In the genomic region with DNA sequence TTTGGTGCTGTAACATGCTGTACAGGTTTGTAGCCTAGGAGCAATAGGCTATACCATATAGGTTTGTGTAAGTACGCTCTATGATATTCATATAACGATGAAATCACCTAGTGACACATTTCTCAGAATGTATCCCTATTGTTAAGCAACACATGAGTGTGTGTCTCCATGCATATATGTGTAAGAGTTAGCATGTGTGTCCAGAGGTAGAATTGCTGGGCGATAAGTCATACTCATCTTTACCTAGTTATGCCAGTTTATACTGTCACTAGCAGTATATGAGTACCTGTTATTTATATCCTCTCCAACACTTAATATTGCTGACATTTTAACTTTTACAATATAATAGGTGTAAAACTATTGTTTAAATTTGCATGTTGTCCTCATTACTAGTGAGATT, we compare ENCODE assay signal across 7 cellular contexts. TPM values are rescaled to one million over a fixed set of nuclear protein-coding genes. Genes with fewer than 3 reads are reported as not detected.
DNase-seq lines count a peak whose midpoint lies in the region; ATAC-seq, FAIRE-seq and TF ChIP-seq lines count a peak whose summit lies in the region.
"Not testable (repeated sequence)": the region's sequence is repeated elsewhere in the genome, so short reads cannot be mapped to it uniquely, and the experiment has no call there.

No MANE protein-coding gene starts in this region.

- not testable (repeated sequence) for H3K36me3 Mint-ChIP-seq in activated CD4-positive, alpha-beta T cell treated with anti-CD3 and anti-CD28 coated beads for 36 hours (ENCODE audit: low read depth); activated T-helper 17 cell treated with anti-CD3 and anti-CD28 coated beads, Interleukin-2, amount 50 U/mL, for 72 hours (ENCODE audit: low read depth)

- POLR2A ChIA-PET in activated CD4-positive, alpha-beta T cell treated with anti-CD3 and anti-CD28 coated beads for 36 hours (lab: Charles Lee), result not testable (repeated sequence)

- not testable (repeated sequence) for H3K4me1 ChIP-seq in keratinocyte (ENCODE audit: control insufficient read depth, extremely low read depth, insufficient read depth, low read length)

- H3K27me3 Mint-ChIP-seq in activated CD4-positive, alpha-beta T cell treated with anti-CD3 and anti-CD28 coated beads for 36 hours; activated T-helper 17 cell treated with anti-CD3 and anti-CD28 coated beads, Interleukin-2, amount 50 U/mL, for 72 hours; stimulated activated naive CD8-positive, alpha-beta T cell treated with anti-CD3 and anti-CD28 coated beads, Interleukin-15, amount 100 ng/mL, for 72 hours: not testable (repeated sequence)

- not testable (repeated sequence) for H3K27ac ChIP-seq in keratinocyte (ENCODE audit: control insufficient read depth, insufficient read depth, low read length)

- not testable (repeated sequence) for H3K9me3 ChIP-seq in keratinocyte (ENCODE audit: control insufficient read depth, low read depth, low read length)

- not testable (repeated sequence) for H3K9me1 ChIP-seq in keratinocyte (ENCODE audit: control insufficient read depth, extremely low read depth, insufficient read depth, low read length)

- peak; percentile 34 for ATAC-seq in activated CD4-positive, alpha-beta T cell treated with anti-CD3 and anti-CD28 coated beads for 36 hours
- peak; percentile 57 for ATAC-seq in activated T-helper 17 cell treated with anti-CD3 and anti-CD28 coated beads, Interleukin-2, amount 50 U/mL, for 72 hours (replicated peaks)
- peak; percentile 41 for ATAC-seq in stimulated activated naive CD8-positive, alpha-beta T cell treated with anti-CD3 and anti-CD28 coated beads, Interleukin-15, amount 100 ng/mL, for 72 hours

- CTCF ChIA-PET in activated CD4-positive, alpha-beta T cell treated with anti-CD3 and anti-CD28 coated beads for 36 hours (lab: Charles Lee), result not testable (repeated sequence)

- not testable (repeated sequence) for TF ChIP-seq CTCF in bronchial epithelial cell (IDR thresholded peaks at IDR 0.05; ENCODE audit: insufficient read depth, low read length, severe bottlenecking); keratinocyte (optimal IDR thresholded peaks at IDR 0.05 in 1 of 3, IDR thresholded peaks at IDR 0.05 in 1 of 3, conservative IDR thresholded peaks at IDR 0.05 in 1 of 3; ENCODE audit: extremely low read depth in 1 of 3, insufficient read depth in 2 of 3, low read length in 3 of 3)

- not testable (repeated sequence) for H4K20me1 ChIP-seq in keratinocyte (ENCODE audit: control insufficient read depth, extremely low read depth, insufficient read depth, low read length)

- not testable (repeated sequence) for H3K4me3 Mint-ChIP-seq in activated CD4-positive, alpha-beta T cell treated with anti-CD3 and anti-CD28 coated beads for 36 hours; activated T-helper 17 cell treated with anti-CD3 and anti-CD28 coated beads, Interleukin-2, amount 50 U/mL, for 72 hours; stimulated activated naive CD8-positive, alpha-beta T cell treated with anti-CD3 and anti-CD28 coated beads, Interleukin-15, amount 100 ng/mL, for 72 hours

- not testable (repeated sequence) for H3K36me3 ChIP-seq in bronchial epithelial cell (ENCODE audit: control insufficient read depth, insufficient read depth, low read length); keratinocyte (ENCODE audit: control insufficient read depth in 2 of 2, extremely low read depth in 1 of 2, insufficient read depth in 2 of 2, low read length in 2 of 2)

- TF ChIP-seq POLR2A in GM12891 (IDR thresholded peaks at IDR 0.05; ENCODE audit: low read depth, low read length); H54 (IDR thresholded peaks at IDR 0.05; ENCODE audit: low read depth, low read length): not testable (repeated sequence)

- not testable (repeated sequence) for H3K27ac Mint-ChIP-seq in activated CD4-positive, alpha-beta T cell treated with anti-CD3 and anti-CD28 coated beads for 36 hours; activated T-helper 17 cell treated with anti-CD3 and anti-CD28 coated beads, Interleukin-2, amount 50 U/mL, for 72 hours; stimulated activated naive CD8-positive, alpha-beta T cell treated with anti-CD3 and anti-CD28 coated beads, Interleukin-15, amount 100 ng/mL, for 72 hours

- not testable (repeated sequence) for H3K9ac ChIP-seq in keratinocyte (ENCODE audit: control insufficient read depth, extremely low read depth, insufficient read depth, low read length)

- H3K4me3 ChIP-seq in bronchial epithelial cell (ENCODE audit: low read depth, low read length); keratinocyte (ENCODE audit: control insufficient read depth in 2 of 3, extremely low read depth in 1 of 3, insufficient read depth in 2 of 3, low read depth in 1 of 3, low read length in 3 of 3): not testable (repeated sequence)

- DNase-seq in GM12891 (ENCODE audit: insufficient read length, low spot score); H54 (ENCODE audit: insufficient read length, low spot score); activated CD4-positive, alpha-beta T cell treated with anti-CD3 and anti-CD28 coated beads for 36 hours; bronchial epithelial cell (ENCODE audit: low read depth); keratinocyte (ENCODE audit: low read depth, low spot score); stimulated activated naive CD8-positive, alpha-beta T cell treated with anti-CD3 and anti-CD28 coated beads, Interleukin-15, amount 100 ng/mL, for 72 hours: not testable (repeated sequence)

- FAIRE-seq in GM12891 (lab: Jason Lieb, UNC), result peak; percentile 76
- peak; percentile 99 for FAIRE-seq in H54 (lab: Jason Lieb, UNC)
- FAIRE-seq in bronchial epithelial cell (lab: Jason Lieb, UNC), result peak; percentile 96
- FAIRE-seq in keratinocyte (lab: Jason Lieb, UNC), result peak; percentile 84

- H3K4me2 ChIP-seq in keratinocyte (ENCODE audit: control insufficient read depth, extremely low read depth, insufficient read depth, low read depth, low read length), result not testable (repeated sequence)

- H3K79me2 ChIP-seq in keratinocyte (ENCODE audit: control insufficient read depth, insufficient read depth, low read length), result not testable (repeated sequence)

- not testable (repeated sequence) for H2AFZ ChIP-seq in keratinocyte (ENCODE audit: control insufficient read depth, low read length)

- H3K4me1 Mint-ChIP-seq in activated CD4-positive, alpha-beta T cell treated with anti-CD3 and anti-CD28 coated beads for 36 hours; activated T-helper 17 cell treated with anti-CD3 and anti-CD28 coated beads, Interleukin-2, amount 50 U/mL, for 72 hours; stimulated activated naive CD8-positive, alpha-beta T cell treated with anti-CD3 and anti-CD28 coated beads, Interleukin-15, amount 100 ng/mL, for 72 hours: not testable (repeated sequence)

- dilution Hi-C loops in keratinocyte (cut with MboI; ENCODE audit: extremely low pct_ligation_motif_present, low sequenced_read_pairs), result not testable (repeated sequence)

- intact Hi-C loops in activated CD4-positive, alpha-beta T cell treated with anti-CD3 and anti-CD28 coated beads for 36 hours (cut with DNase I, micrococcal nuclease), result not testable (repeated sequence)

- H3K9me3 Mint-ChIP-seq in activated CD4-positive, alpha-beta T cell treated with anti-CD3 and anti-CD28 coated beads for 36 hours (ENCODE audit: low read depth); activated T-helper 17 cell treated with anti-CD3 and anti-CD28 coated beads, Interleukin-2, amount 50 U/mL, for 72 hours; stimulated activated naive CD8-positive, alpha-beta T cell treated with anti-CD3 and anti-CD28 coated beads, Interleukin-15, amount 100 ng/mL, for 72 hours: not testable (repeated sequence)

- H3K27me3 ChIP-seq in bronchial epithelial cell (ENCODE audit: control insufficient read depth, insufficient read depth, low read length); keratinocyte (ENCODE audit: control insufficient read depth, extremely low read depth, insufficient read depth, low read length): not testable (repeated sequence)

RNA-seq across cellular contexts. Expression of a gene that starts 10.3 kb away (rescaled TPM):
- polyA plus RNA-seq in GM12891 (2012; ENCODE audit: low read depth, missing spikeins), result 14.6 TPM
- 10 to 100 TPM; 27.5 to 31.0 TPM for total RNA-seq in activated CD4-positive, alpha-beta T cell treated with anti-CD3 and anti-CD28 coated beads for 36 hours
- total RNA-seq in activated T-helper 17 cell treated with anti-CD3 and anti-CD28 coated beads, Interleukin-2, amount 50 U/mL, for 72 hours, result 10 to 100 TPM; 35.0 to 45.1 TPM
- 21.9 and 32.0 TPM in 2 replicates for total RNA-seq in bronchial epithelial cell
- polyA plus RNA-seq in keratinocyte, result 24.6 to 32.3 TPM (median 29.7 TPM) in 3 replicates
- polyA plus RNA-seq in keratinocyte (2011; ENCODE audit: low read depth), result 17.0 TPM
- polyA plus RNA-seq in keratinocyte (2011; cell fraction: cytosol; rRNA removed), result 18.2 and 32.8 TPM in 2 replicates
- polyA plus RNA-seq in keratinocyte (2011; cell fraction: nucleus; rRNA removed), result 30.0 and 34.6 TPM in 2 replicates
- 20.4 and 20.6 TPM in 2 replicates for polyA plus RNA-seq in keratinocyte (2012; ENCODE audit: low replicate concordance)
- 21.2 to 49.6 TPM (median 33.9 TPM) in 3 replicates for polyA minus RNA-seq in keratinocyte
- polyA minus RNA-seq in keratinocyte (2011; cell fraction: cytosol; rRNA and poly(A)+ RNA removed), result 15.9 TPM
- polyA minus RNA-seq in keratinocyte (2011; cell fraction: nucleus; rRNA and poly(A)+ RNA removed), result 47.7 and 79.3 TPM in 2 replicates

RNA-seq across cellular contexts. Expression of a gene that starts 21.3 kb away (rescaled TPM):
- polyA plus RNA-seq in GM12891 (2012; ENCODE audit: low read depth, missing spikeins), result 7.7 TPM
- total RNA-seq in activated CD4-positive, alpha-beta T cell treated with anti-CD3 and anti-CD28 coated beads for 36 hours, result 10 to 100 TPM; 19.2 to 21.9 TPM
- 10 to 100 TPM; 18.1 to 38.6 TPM for total RNA-seq in activated T-helper 17 cell treated with anti-CD3 and anti-CD28 coated beads, Interleukin-2, amount 50 U/mL, for 72 hours
- 1.5 and 2.9 TPM in 2 replicates for total RNA-seq in bronchial epithelial cell
- 4.0 to 9.1 TPM (median 7.0 TPM) in 3 replicates for polyA plus RNA-seq in keratinocyte
- polyA plus RNA-seq in keratinocyte (2011; ENCODE audit: low read depth), result 3.8 TPM
- polyA plus RNA-seq in keratinocyte (2011; cell fraction: cytosol; rRNA removed), result 4.0 and 8.7 TPM in 2 replicates
- polyA plus RNA-seq in keratinocyte (2011; cell fraction: nucleus; rRNA removed), result 22.5 and 47.4 TPM in 2 replicates
- 3.0 and 4.7 TPM in 2 replicates for polyA plus RNA-seq in keratinocyte (2012; ENCODE audit: low replicate concordance)
- polyA minus RNA-seq in keratinocyte, result 15.3 to 18.4 TPM (median 18.0 TPM) in 3 replicates
- 2.3 TPM for polyA minus RNA-seq in keratinocyte (2011; cell fraction: cytosol; rRNA and poly(A)+ RNA removed)
- polyA minus RNA-seq in keratinocyte (2011; cell fraction: nucleus; rRNA and poly(A)+ RNA removed), result 5.9 and 13.1 TPM in 2 replicates
